1 cellular context compared by ENCODE assay signal in the genomic region with DNA sequence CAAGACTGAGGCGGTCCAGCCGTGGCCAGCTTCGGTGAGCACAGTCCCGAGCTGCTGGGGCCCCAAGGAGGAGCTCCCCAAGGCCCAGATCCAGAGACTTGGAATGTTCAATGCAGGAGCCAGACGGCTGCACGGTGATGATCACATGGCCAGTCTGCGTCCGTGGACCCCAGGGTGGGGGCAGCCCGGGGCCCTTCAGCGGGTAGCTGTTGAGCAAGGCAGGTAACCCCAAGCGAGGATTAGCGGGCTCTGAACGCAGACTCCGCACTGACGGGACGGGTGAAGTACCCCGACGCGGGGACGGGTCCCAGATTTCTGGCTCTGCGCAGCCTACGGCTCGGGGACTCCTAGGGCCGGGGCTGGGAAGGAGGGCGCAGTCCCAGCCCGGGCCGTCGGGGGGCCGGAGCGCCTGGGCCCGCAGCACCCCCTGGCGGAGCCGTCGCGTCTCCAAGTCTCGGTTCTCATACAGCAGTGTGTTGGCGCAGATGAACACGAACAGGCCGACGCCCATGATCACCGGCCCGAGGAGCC.
TF ChIP-seq lines count a peak whose summit lies in the region.

No MANE protein-coding gene starts in this region.

TF ChIP-seq in IMR-90, 13 proteins besides CTCF, POLR2A, EP300 and RAD21 (continued from another document):
- TF ChIP-seq BHLHE40 (IDR thresholded peaks at IDR 0.05; ENCODE audit: low read depth, low read length) (no peak), CHD1 (IDR thresholded peaks at IDR 0.05; ENCODE audit: low read depth, low read length) (no peak)
- TF ChIP-seq, protein P1, sequence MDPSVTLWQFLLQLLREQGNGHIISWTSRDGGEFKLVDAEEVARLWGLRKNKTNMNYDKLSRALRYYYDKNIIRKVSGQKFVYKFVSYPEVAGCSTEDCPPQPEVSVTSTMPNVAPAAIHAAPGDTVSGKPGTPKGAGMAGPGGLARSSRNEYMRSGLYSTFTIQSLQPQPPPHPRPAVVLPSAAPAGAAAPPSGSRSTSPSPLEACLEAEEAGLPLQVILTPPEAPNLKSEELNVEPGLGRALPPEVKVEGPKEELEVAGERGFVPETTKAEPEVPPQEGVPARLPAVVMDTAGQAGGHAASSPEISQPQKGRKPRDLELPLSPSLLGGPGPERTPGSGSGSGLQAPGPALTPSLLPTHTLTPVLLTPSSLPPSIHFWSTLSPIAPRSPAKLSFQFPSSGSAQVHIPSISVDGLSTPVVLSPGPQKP (IDR thresholded peaks at IDR 0.05; ENCODE audit: borderline replicate concordance, low read depth, low read length), result no peak
